Comparison of ENCODE assay signal across 8 cellular contexts in the genomic region with DNA sequence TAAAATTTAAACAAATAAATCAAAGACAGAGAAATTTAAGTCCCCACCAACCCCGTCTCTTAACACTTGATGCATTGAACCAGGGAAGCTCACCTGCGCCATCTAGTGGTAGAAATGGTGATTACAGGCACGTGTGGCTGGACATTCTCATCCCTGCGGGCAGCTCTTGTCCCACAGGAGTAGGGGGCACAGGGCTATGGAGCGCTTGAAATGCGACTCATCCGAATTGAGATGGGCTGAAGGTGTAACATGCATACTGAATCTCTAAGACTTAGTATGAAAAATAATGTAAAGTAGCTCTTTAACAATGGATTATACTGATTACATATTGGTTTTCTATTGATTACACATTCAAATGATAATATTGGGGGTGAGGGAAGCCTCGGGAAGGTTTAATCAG. TPM values are rescaled to one million over a fixed set of nuclear protein-coding genes. Genes with fewer than 3 reads are reported as not detected.
DNase-seq lines count a peak whose midpoint lies in the region; ATAC-seq and TF ChIP-seq lines count a peak whose summit lies in the region.

No MANE protein-coding gene starts in this region.

- no peaks in the 10 kb centered on the region for H3K36me3 ChIP-seq in lung (ENCODE audit: control insufficient read depth in 2 of 2, insufficient read depth in 2 of 2, low read length in 2 of 2)

- WGBS in lung, 2 donors, result 16 to 18% methylated on average over 8 of the region's 8 CpGs

- no peaks in the 10 kb centered on the region for H3K9me3 ChIP-seq in lung (ENCODE audit: control insufficient read depth in 2 of 2, insufficient read depth in 1 of 2, low read length in 1 of 2)

- DNase-seq in AG08395 (ENCODE audit: low spot score) (peak; percentile 74), GM19238 (ENCODE audit: insufficient read length, low spot score) (peak; percentile 47), NCI-H69 (lab: John Stamatoyannopoulos, UW) (peak; percentile 59), dedifferentiated amniotic fluid mesenchymal stem cell (ENCODE audit: extremely low spot score) (peak; percentile 63), lung (ENCODE audit: low spot score) (peak; percentile 66)
- peak; percentile 68 for DNase-seq in activated CD4-positive, alpha-beta T cell treated with anti-CD3 and anti-CD28 coated beads, Interleukin-2, amount 50 U/mL, for 1 hour
- DNase-seq in stimulated activated CD8-positive, alpha-beta memory T cell treated with anti-CD3 and anti-CD28 coated beads, Interleukin-2, amount 100 ng/mL, for 1 hour (ENCODE audit: low read depth in 2 of 2), result peak; percentile 37 to 42

- no peak overlapping the region for H3K27ac ChIP-seq in lung (ENCODE audit: low read depth in 1 of 2, low read length in 1 of 2)

- no peak overlapping the region for H3K4me3 ChIP-seq in lung

- no peaks in the 10 kb centered on the region for H3K27me3 ChIP-seq in lung (ENCODE audit: control insufficient read depth, insufficient read depth)

- peak; percentile 58 for ATAC-seq in lung (ENCODE audit: insufficient read depth, low FRiP score)
- no peak for ATAC-seq in GM18867 (IDR thresholded peaks at IDR 0.05; ENCODE audit: unreplicated experiment)

- H3K4me1 ChIP-seq in lung (ENCODE audit: control insufficient read depth in 2 of 2, insufficient read depth in 2 of 2, low read length in 2 of 2), result no peaks in the 10 kb centered on the region

- peak; percentile 92 for TF ChIP-seq CTCF in lung (IDR thresholded peaks at IDR 0.05; ENCODE audit: control extremely low read depth, extremely low read depth)

RNA-seq across cellular contexts. Expression of a gene that starts 24.8 kb away (rescaled TPM):
- total RNA-seq in lung, result 1 to 10 TPM in 1 of 2 donors, under 1 TPM in 1; 0.74 to 5.6 TPM
- under 1 TPM; 0.39 to 0.41 TPM for polyA plus RNA-seq in lung
